In the genomic region with DNA sequence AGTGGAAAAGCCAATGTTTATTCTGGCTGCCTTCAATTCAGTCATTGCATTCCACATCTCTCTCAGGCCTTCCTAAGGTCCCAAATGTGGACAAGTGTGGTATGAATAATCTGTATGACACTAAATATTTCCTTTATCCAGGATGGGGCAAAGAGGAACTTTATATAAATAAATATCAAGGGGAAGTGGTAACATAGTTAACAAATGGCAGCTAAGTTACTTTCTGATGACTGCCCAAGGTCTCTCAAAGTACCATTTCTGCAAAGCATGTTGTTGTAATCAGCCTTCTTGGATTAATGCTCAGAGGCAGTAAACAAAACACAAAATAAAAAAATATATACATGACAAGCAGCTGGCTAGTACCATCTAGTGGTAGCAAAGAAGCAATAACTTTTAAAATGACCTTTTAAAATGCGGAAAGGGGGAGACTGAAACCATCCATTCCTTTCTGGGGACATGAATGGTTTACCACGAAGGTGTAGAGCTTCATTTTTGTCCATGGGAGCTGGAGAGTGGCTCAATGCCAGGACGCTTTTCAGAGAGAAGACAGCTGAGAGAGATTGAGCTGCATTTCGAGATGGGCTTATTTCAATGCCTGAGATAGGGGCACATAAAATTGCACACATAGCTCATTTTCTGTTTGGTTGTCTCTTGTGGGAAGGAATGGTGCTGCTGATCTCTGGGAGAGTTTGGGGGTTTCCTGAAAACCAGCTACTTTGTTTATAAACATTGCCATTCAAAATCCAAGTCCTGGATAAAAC, we compare ENCODE assay signal across 8 cellular contexts.
DNase-seq lines count a peak whose midpoint lies in the region; ATAC-seq, FAIRE-seq and TF ChIP-seq lines count a peak whose summit lies in the region.

No MANE protein-coding gene starts in this region.

- H3K4me3 ChIP-seq in endothelial cell of umbilical vein (replicated peaks in 1 of 3; ENCODE audit: insufficient read depth in 1 of 3, low read depth in 1 of 3, low read length in 3 of 3) (no peak overlapping the region), parathyroid adenoma (ENCODE audit: low read depth, low read length) (no peak overlapping the region)

- no peaks in the 10 kb centered on the region for H4K20me1 ChIP-seq in endothelial cell of umbilical vein (replicated peaks; ENCODE audit: control insufficient read depth, extremely low read depth, insufficient read depth, low read length)

- no peaks in the 10 kb centered on the region for H3K9me1 ChIP-seq in endothelial cell of umbilical vein (replicated peaks; ENCODE audit: control insufficient read depth, extremely low read depth, insufficient read depth, low read length)

- peak; percentile 40 to 41 for TF ChIP-seq CTCF in endothelial cell of umbilical vein (IDR thresholded peaks at IDR 0.05; ENCODE audit: extremely low read depth in 1 of 2, insufficient read depth in 1 of 2, low read depth in 1 of 2, low read length in 2 of 2)
- peak; percentile 32 for TF ChIP-seq CTCF in parathyroid adenoma (IDR thresholded peaks at IDR 0.05)

- DNase-seq in NCI-H2196 treated with DMSO at 0.1 percent for 48 hours (lab: John Stamatoyannopoulos, UW; ENCODE audit: unreplicated experiment) = peak; percentile 0
- no peak for DNase-seq in NCI-H2196 (lab: John Stamatoyannopoulos, UW; ENCODE audit: unreplicated experiment)
- DNase-seq in NCI-H526 (lab: John Stamatoyannopoulos, UW) = peak; percentile 42 to 69
- peak; percentile 48 for DNase-seq in endothelial cell of umbilical vein (ENCODE audit: low read depth, low spot score)
- no peak for DNase-seq in globus pallidus (ENCODE audit: low spot score)

- H3K27ac ChIP-seq in endothelial cell of umbilical vein (ENCODE audit: insufficient read depth, low read depth, low read length) (no peak overlapping the region), parathyroid adenoma (no peak overlapping the region)

- intact Hi-C loops in endothelial cell of umbilical vein (cut with micrococcal nuclease) = loop anchor here (1.0 to 5.0 kb wide), 9 partner anchors 50 to 1088 kb away; partner anchors contain the start of gene RFC3

- H3K27me3 ChIP-seq in endothelial cell of umbilical vein (ENCODE audit: control insufficient read depth in 2 of 2, insufficient read depth in 2 of 2, low read length in 2 of 2) (no peaks in the 10 kb centered on the region), parathyroid adenoma (ENCODE audit: control insufficient read depth, insufficient read depth, low read length) (no peaks in the 10 kb centered on the region)

- peak overlapping the region; percentile 11 for H2AFZ ChIP-seq in endothelial cell of umbilical vein (ENCODE audit: low read depth, low read length)
- no peak overlapping the region for H2AFZ ChIP-seq in parathyroid adenoma

- H3K4me1 ChIP-seq in endothelial cell of umbilical vein (ENCODE audit: control insufficient read depth, extremely low read depth, insufficient read depth, low read length) = peaks cover 14% of the 10 kb centered on the region
- H3K4me1 ChIP-seq in parathyroid adenoma = no peaks in the 10 kb centered on the region

- POLR2A ChIA-PET in endothelial cell of umbilical vein (lab: Charles Lee) = no interaction called here

- FAIRE-seq in endothelial cell of umbilical vein (lab: Jason Lieb, UNC) = peak; percentile 67

- CTCF ChIA-PET in endothelial cell of umbilical vein (lab: Charles Lee) = interaction anchor here (0.6 to 5.7 kb wide), 21 partner anchors 10 to 1491 kb away, joined by 3 to 61 read pairs (median 4); partner anchors contain the start of gene PDS5B

- H3K4me2 ChIP-seq in endothelial cell of umbilical vein (ENCODE audit: insufficient read depth, low read length) = no peak overlapping the region
- H3K4me2 ChIP-seq in parathyroid adenoma (ENCODE audit: low read length) = no peak overlapping the region

- TF ChIP-seq POLR2A in endothelial cell of umbilical vein (IDR thresholded peaks at IDR 0.05; ENCODE audit: low read depth, low read length) = no peak

- H3K9ac ChIP-seq in endothelial cell of umbilical vein (replicated peaks; ENCODE audit: extremely low read depth, insufficient read depth, low read length) (no peak overlapping the region), parathyroid adenoma (no peak overlapping the region)

- no peaks in the 10 kb centered on the region for H3K36me3 ChIP-seq in endothelial cell of umbilical vein (ENCODE audit: control insufficient read depth in 2 of 2, extremely low read depth in 1 of 2, insufficient read depth in 2 of 2, low read length in 2 of 2)
- H3K36me3 ChIP-seq in parathyroid adenoma (ENCODE audit: control insufficient read depth, insufficient read depth, low read length) = no peaks in the 10 kb centered on the region

- no TSS peak for BruUV-seq in endothelial cell of umbilical vein (replicated peaks; lab: Mats Ljungman, UMichigan)

- ATAC-seq in HG02623 (IDR thresholded peaks at IDR 0.05; ENCODE audit: unreplicated experiment) (no peak), GM18517 (IDR thresholded peaks at IDR 0.05; ENCODE audit: unreplicated experiment) (no peak)

- H3K9me3 ChIP-seq in endothelial cell of umbilical vein (replicated peaks; ENCODE audit: control insufficient read depth, insufficient read depth, low read length) (no peaks in the 10 kb centered on the region), parathyroid adenoma (ENCODE audit: control insufficient read depth, low read length) (no peaks in the 10 kb centered on the region)

- H3K79me2 ChIP-seq in endothelial cell of umbilical vein (ENCODE audit: control insufficient read depth, insufficient read depth, low read length) (no peaks in the 10 kb centered on the region), parathyroid adenoma (no peaks in the 10 kb centered on the region)

- dilution Hi-C loops in endothelial cell of umbilical vein (cut with MboI; ENCODE audit: extremely low pct_ligation_motif_present, low sequenced_read_pairs) = no loop called here

TF ChIP-seq in endothelial cell of umbilical vein, 7 proteins besides CTCF, POLR2A, EP300 and RAD21:
- TF ChIP-seq GATA2 (IDR thresholded peaks at IDR 0.05; ENCODE audit: insufficient read depth, insufficient read length, low read depth, low read length) (peak; percentile 44), MYC (IDR thresholded peaks at IDR 0.05; ENCODE audit: low read depth, low read length) (no peak), FOS (IDR thresholded peaks at IDR 0.05; ENCODE audit: borderline replicate concordance, insufficient read depth, low read length) (peak; percentile 52)

Comparison
In these comparisons a context has a peak if more than half of its experiments do, and no peak if none do; other contexts are left out.
1. DNase-seq: peak in NCI-H2196 treated with DMSO at 0.1 percent for 48 hours (single experiment), NCI-H526 (2 of 2) and endothelial cell of umbilical vein (single experiment); none in NCI-H2196 (single experiment) and globus pallidus (single experiment).